22 cellular contexts compared by ENCODE assay signal in genomic region chr1:200909757-200910239, GRCh38. TPM values are rescaled to one million over a fixed set of nuclear protein-coding genes. Genes with fewer than 3 reads are reported as not detected.
DNase-seq lines count a peak whose midpoint lies in the region; ATAC-seq, FAIRE-seq and TF ChIP-seq lines count a peak whose summit lies in the region.
"Had no signal": no experiment of that assay in that cellular context is flagged by ENCODE, and none has a peak within 500 bp of the region (broad histone marks: within the 10 kb centered on the region; RNA-seq: fewer than 3 reads in every experiment).

No MANE protein-coding gene starts in this region.

- no peaks in the 10 kb centered on the region for H3K36me3 ChIP-seq in gastrocnemius medialis
- H3K36me3 ChIP-seq: suprapubic skin had no signal

- peak; percentile 27 for ATAC-seq in GM19023 (IDR thresholded peaks at IDR 0.05; ENCODE audit: unreplicated experiment)
- peak; percentile 51 for ATAC-seq in GM21737 (IDR thresholded peaks at IDR 0.05; ENCODE audit: unreplicated experiment)
- ATAC-seq in HG03175 (IDR thresholded peaks at IDR 0.05; ENCODE audit: unreplicated experiment): peak; percentile 62
- no peak for ATAC-seq in gastrocnemius medialis
- ATAC-seq: left cardiac atrium, sciatic nerve had no signal

- H3K27ac ChIP-seq in gastrocnemius medialis: no peak overlapping the region
- H3K27ac ChIP-seq: VCaP had no signal

- TF ChIP-seq POLR2A in gastrocnemius medialis (IDR thresholded peaks at IDR 0.05) (no peak), GM12891 (IDR thresholded peaks at IDR 0.05; ENCODE audit: low read depth, low read length) (no peak)

- in situ Hi-C loops in gastrocnemius medialis (cut with MboI; ENCODE audit: low sequenced_read_pairs in 4 of 4): no loop called here

- no peak for FAIRE-seq in GM12891 (lab: Jason Lieb, UNC)

- no peaks in the 10 kb centered on the region for H3K27me3 ChIP-seq in gastrocnemius medialis
- H3K27me3 ChIP-seq: suprapubic skin had no signal

- no peaks in the 10 kb centered on the region for H3K9me3 ChIP-seq in gastrocnemius medialis
- H3K9me3 ChIP-seq: suprapubic skin had no signal

- intact Hi-C loops in gastrocnemius medialis (cut with DNase I; ENCODE audit: low total_unique reads): no loop called here

- TF ChIP-seq CTCF in gastrocnemius medialis (IDR thresholded peaks at IDR 0.05 in 4 of 5, conservative IDR thresholded peaks at IDR 0.05 in 1 of 5): no peak

- no peak overlapping the region for H3K4me3 ChIP-seq in gastrocnemius medialis
- H3K4me3 ChIP-seq: suprapubic skin had no signal

- H3K4me1 ChIP-seq in gastrocnemius medialis: no peaks in the 10 kb centered on the region

- DNase-seq in gastrocnemius medialis: no peak
- no peak for DNase-seq in NCI-H2196 treated with DMSO at 0.1 percent for 48 hours (lab: John Stamatoyannopoulos, UW; ENCODE audit: unreplicated experiment)
- DNase-seq in GM12891 (ENCODE audit: insufficient read length, low spot score): no peak
- DNase-seq in activated T-cell treated with anti-CD3 and anti-CD28 coated beads, Interleukin-2, amount 50 U/mL, for 1 hour: no peak
- DNase-seq: activated CD8-positive, alpha-beta memory T cell treated with anti-CD3 and anti-CD28 coated beads for 24 hours; amniotic stem cell; DMS53; H7; IMR-90; left cardiac atrium; NCI-H82; occipital lobe; stimulated activated CD4-positive, alpha-beta T cell treated with anti-CD3 and anti-CD28 coated beads, Interleukin-2, amount 100 ng/mL, for 24 hours; SW 1271 had no signal

TF ChIP-seq in GM12891, 5 proteins besides CTCF, POLR2A, EP300 and RAD21:
- TF ChIP-seq TAF1 (IDR thresholded peaks at IDR 0.05; ENCODE audit: low read depth, low read length) (no peak), POLR2AphosphoS5 (IDR thresholded peaks at IDR 0.05; ENCODE audit: low read depth, low read length) (no peak), SPI1 (IDR thresholded peaks at IDR 0.05; ENCODE audit: low read depth, low read length) (no peak), PAX5 (IDR thresholded peaks at IDR 0.05; ENCODE audit: insufficient read depth, low read length, severe bottlenecking) (no peak), POU2F2 (IDR thresholded peaks at IDR 0.05; ENCODE audit: low read depth, low read length) (no peak)
TF ChIP-seq in GM12891: peak in this region for 0.

RNA-seq across cellular contexts. Expression of gene INAVA, which starts 15.1 kb away (rescaled TPM):
- total RNA-seq in gastrocnemius medialis: under 1 TPM in 1 of 4 donors, not detected in 3; 0.58 TPM
- 4.5 TPM for polyA plus RNA-seq in GM12891 (2012; ENCODE audit: low read depth, missing spikeins)

RNA-seq across cellular contexts. Expression of gene GPR25, which starts 37.0 kb away (rescaled TPM):
- under 1 TPM in 1 of 4 donors, not detected in 3; 0.24 TPM for total RNA-seq in gastrocnemius medialis
- not detected for polyA plus RNA-seq in GM12891 (2012; ENCODE audit: low read depth, missing spikeins)
- total RNA-seq: H7, IMR-90, left cardiac atrium, occipital lobe, RPMI7951, sciatic nerve, suprapubic skin had no signal
- polyA plus RNA-seq: BJ, IMR-90 had no signal

Comparison
In these comparisons a context has a peak if more than half of its experiments do, and no peak if none do; other contexts are left out.
1. ATAC-seq: peak in GM19023 (single experiment), GM21737 (single experiment) and HG03175 (single experiment); none in gastrocnemius medialis (0 of 2).